ENCODE assay signal across 13 cellular contexts in the genomic region with DNA sequence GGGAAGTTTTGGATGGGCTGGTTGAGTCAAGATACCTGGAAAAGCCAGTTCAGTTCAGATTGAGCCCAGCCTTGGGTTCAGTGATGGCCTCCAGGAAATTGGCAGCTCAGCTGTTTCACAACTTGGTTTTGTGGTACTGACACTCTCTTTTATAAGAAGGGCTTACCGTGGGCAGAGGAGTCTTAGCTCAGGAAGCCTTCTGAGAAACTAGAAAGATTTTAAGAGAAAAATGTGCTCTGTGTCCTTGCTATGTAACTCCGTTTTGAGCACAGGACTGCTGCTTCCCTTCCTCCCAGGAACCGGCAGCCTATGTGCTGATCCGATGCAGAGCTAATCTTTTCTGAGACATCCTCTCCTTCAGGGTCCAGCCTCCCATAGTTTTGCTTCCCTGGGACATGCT.
DNase-seq lines count a peak whose midpoint lies in the region; ATAC-seq and TF ChIP-seq lines count a peak whose summit lies in the region.
"Had no signal": no experiment of that assay in that cellular context is flagged by ENCODE, and none has a peak within 500 bp of the region (broad histone marks: within the 10 kb centered on the region; RNA-seq: fewer than 3 reads in every experiment).

No MANE protein-coding gene starts in this region.

- no peaks in the 10 kb centered on the region for H3K27me3 Mint-ChIP-seq in T-helper 1 cell treated with Interleukin-12 subunit alpha and Interleukin-12 subunit beta and Interleukin-4 antibody, amounts not matched to agents 30 μg/mL and 1 μg/mL, for 36 hours (ENCODE audit: low read depth)
- H3K27me3 Mint-ChIP-seq in activated naive CD4-positive, alpha-beta T cell treated with anti-CD3 and anti-CD28 coated beads, Interleukin-2, amount 10 ng/mL, durations not matched to agents 7 days and 5 days = peaks cover 6% of the 10 kb centered on the region

- no peak overlapping the region for H3K4me3 ChIP-seq in DND-41 (ENCODE audit: low read depth in 1 of 2, low read length in 2 of 2)

- peak overlapping the region; percentile 73 for H3K4me3 Mint-ChIP-seq in T-helper 1 cell treated with Interleukin-12 subunit alpha and Interleukin-12 subunit beta and Interleukin-4 antibody, amounts not matched to agents 30 μg/mL and 1 μg/mL, for 36 hours
- peak overlapping the region; percentile 58 for H3K4me3 Mint-ChIP-seq in activated naive CD4-positive, alpha-beta T cell treated with anti-CD3 and anti-CD28 coated beads, Interleukin-2, amount 10 ng/mL, durations not matched to agents 7 days and 5 days
- H3K4me3 Mint-ChIP-seq: neural crest cell had no signal

- H3K36me3 ChIP-seq in DND-41 (ENCODE audit: insufficient read depth, low read length) = no peaks in the 10 kb centered on the region

- H3K4me2 ChIP-seq in DND-41 (ENCODE audit: insufficient read depth, low read length) = no peak overlapping the region

- peaks cover 3% of the 10 kb centered on the region for H3K9me3 Mint-ChIP-seq in T-helper 1 cell treated with Interleukin-12 subunit alpha and Interleukin-12 subunit beta and Interleukin-4 antibody, amounts not matched to agents 30 μg/mL and 1 μg/mL, for 36 hours
- peaks cover 4% of the 10 kb centered on the region for H3K9me3 Mint-ChIP-seq in activated naive CD4-positive, alpha-beta T cell treated with anti-CD3 and anti-CD28 coated beads, Interleukin-2, amount 10 ng/mL, durations not matched to agents 7 days and 5 days

- no peaks in the 10 kb centered on the region for H3K9me3 ChIP-seq in DND-41 (ENCODE audit: insufficient read depth, low read length, severe bottlenecking)

- no peak overlapping the region for H3K27ac ChIP-seq in DND-41 (ENCODE audit: low read length)

- no peak overlapping the region for H3K9ac ChIP-seq in DND-41 (ENCODE audit: low read depth, low read length)

- H3K79me2 ChIP-seq in DND-41 (ENCODE audit: insufficient read depth, low read length) = no peaks in the 10 kb centered on the region

- peaks cover 65% of the 10 kb centered on the region for H3K4me1 Mint-ChIP-seq in T-helper 1 cell treated with Interleukin-12 subunit alpha and Interleukin-12 subunit beta and Interleukin-4 antibody, amounts not matched to agents 30 μg/mL and 1 μg/mL, for 36 hours (ENCODE audit: low read depth)
- peaks cover 56% of the 10 kb centered on the region for H3K4me1 Mint-ChIP-seq in activated naive CD4-positive, alpha-beta T cell treated with anti-CD3 and anti-CD28 coated beads, Interleukin-2, amount 10 ng/mL, durations not matched to agents 7 days and 5 days

- DNase-seq in DND-41 (peak; percentile 49), NCI-H510A treated with DMSO at 0.1 percent for 48 hours (lab: John Stamatoyannopoulos, UW) (no peak), NCI-H526 treated with DMSO at 0.1 percent for 48 hours (lab: John Stamatoyannopoulos, UW) (no peak)
- DNase-seq in activated naive CD4-positive, alpha-beta T cell treated with anti-CD3 and anti-CD28 coated beads, Interleukin-2, amount 10 ng/mL, durations not matched to agents 7 days and 5 days = peak; percentile 63
- peak; percentile 45 to 47 for DNase-seq in stimulated activated CD4-positive, alpha-beta T cell treated with anti-CD3 and anti-CD28 coated beads, Interleukin-2, amount 100 ng/mL, for 48 hours
- DNase-seq: COR-L47, NCI-H1048, SIG-M5, trophoblast cell had no signal

- H3K36me3 Mint-ChIP-seq in T-helper 1 cell treated with Interleukin-12 subunit alpha and Interleukin-12 subunit beta and Interleukin-4 antibody, amounts not matched to agents 30 μg/mL and 1 μg/mL, for 36 hours (ENCODE audit: low read depth) = peaks cover 11% of the 10 kb centered on the region
- peaks cover 6% of the 10 kb centered on the region for H3K36me3 Mint-ChIP-seq in activated naive CD4-positive, alpha-beta T cell treated with anti-CD3 and anti-CD28 coated beads, Interleukin-2, amount 10 ng/mL, durations not matched to agents 7 days and 5 days

- CTCF ChIA-PET in activated naive CD4-positive, alpha-beta T cell treated with anti-CD3 and anti-CD28 coated beads, Interleukin-2, amount 10 ng/mL, durations not matched to agents 7 days and 5 days (lab: Charles Lee) = interaction anchor here (0.8 to 3.7 kb wide), 7 partner anchors 13 to 79 kb away, joined by 3 to 16 read pairs (median 6); a partner anchor contains a TSS

- H4K20me1 ChIP-seq in DND-41 (ENCODE audit: insufficient read depth, low read length) = no peaks in the 10 kb centered on the region

- peak overlapping the region; percentile 92 for H3K27ac Mint-ChIP-seq in T-helper 1 cell treated with Interleukin-12 subunit alpha and Interleukin-12 subunit beta and Interleukin-4 antibody, amounts not matched to agents 30 μg/mL and 1 μg/mL, for 36 hours
- H3K27ac Mint-ChIP-seq in activated naive CD4-positive, alpha-beta T cell treated with anti-CD3 and anti-CD28 coated beads, Interleukin-2, amount 10 ng/mL, durations not matched to agents 7 days and 5 days = peak overlapping the region; percentile 97

- no peaks in the 10 kb centered on the region for H3K27me3 ChIP-seq in DND-41 (ENCODE audit: insufficient read depth, low read length, poor library complexity)

- no peak for TF ChIP-seq CTCF in DND-41 (IDR thresholded peaks at IDR 0.05; ENCODE audit: borderline replicate concordance, extremely low read depth, low read length, poor library complexity, severe bottlenecking)

- H2AFZ ChIP-seq in DND-41 (ENCODE audit: low read depth, low read length) = no peak overlapping the region

- H3K4me1 ChIP-seq in DND-41 (ENCODE audit: insufficient read depth, low read length) = peaks cover 17% of the 10 kb centered on the region

- ATAC-seq in DND-41 (ENCODE audit: insufficient read depth, low read depth) (peak; percentile 83), GM21526 (IDR thresholded peaks at IDR 0.05; ENCODE audit: low FRiP score, unreplicated experiment) (no peak), HG03565 (IDR thresholded peaks at IDR 0.05; ENCODE audit: unreplicated experiment) (no peak)

Comparison
In these comparisons a context has a peak if more than half of its experiments do, and no peak if none do; other contexts are left out.
1. DNase-seq: peak in DND-41 (single experiment), activated naive CD4-positive, alpha-beta T cell treated with anti-CD3 and anti-CD28 coated beads, Interleukin-2, amount 10 ng/mL, durations not matched to agents 7 days and 5 days (single experiment) and stimulated activated CD4-positive, alpha-beta T cell treated with anti-CD3 and anti-CD28 coated beads, Interleukin-2, amount 100 ng/mL, for 48 hours (2 of 2); none in NCI-H510A treated with DMSO at 0.1 percent for 48 hours (single experiment) and NCI-H526 treated with DMSO at 0.1 percent for 48 hours (single experiment).